Comparison of ENCODE assay signal across 22 cellular contexts in genomic region chr6:52636830-52637229, GRCh38. TPM values are rescaled to one million over a fixed set of nuclear protein-coding genes. Genes with fewer than 3 reads are reported as not detected.
DNase-seq lines count a peak whose midpoint lies in the region; ATAC-seq, FAIRE-seq and TF ChIP-seq lines count a peak whose summit lies in the region.
"Had no signal": no experiment of that assay in that cellular context is flagged by ENCODE, and none has a peak within 500 bp of the region (broad histone marks: within the 10 kb centered on the region; RNA-seq: fewer than 3 reads in every experiment).

No MANE protein-coding gene starts in this region.

- H3K9me3 ChIP-seq in HEK293 (ENCODE audit: control insufficient read depth, insufficient read depth, low read depth, low read length), result no peaks in the 10 kb centered on the region
- no peaks in the 10 kb centered on the region for H3K9me3 ChIP-seq in HepG2 (ENCODE audit: low read length)
- no peaks in the 10 kb centered on the region for H3K9me3 ChIP-seq in lung (ENCODE audit: control insufficient read depth in 2 of 2, insufficient read depth in 1 of 2, low read length in 1 of 2)
- H3K9me3 ChIP-seq in trophoblast cell (ENCODE audit: insufficient read depth, low read depth, low read length), result no peaks in the 10 kb centered on the region
- no peaks in the 10 kb centered on the region for H3K9me3 ChIP-seq in prostate gland
- no peaks in the 10 kb centered on the region for H3K9me3 ChIP-seq in tibial nerve
- H3K9me3 ChIP-seq: BLaER1, Caco-2, HAP-1 had no signal

- H2BK5ac ChIP-seq in trophoblast cell (ENCODE audit: low read depth, low read length, poor library complexity), result no peak overlapping the region

- no peak overlapping the region for H3K18ac ChIP-seq in trophoblast cell (ENCODE audit: low read length)

- no peak overlapping the region for H3K14ac ChIP-seq in trophoblast cell (ENCODE audit: low read length)

- 17% methylated on average over 2 of the region's 2 CpGs for WGBS in HepG2 (ENCODE audit: low lambda C conversion rate)
- 34 to 55% methylated on average over 2 of the region's 2 CpGs for WGBS in lung, 2 donors
- no CpG with 5 or more reads among the region's 2 CpGs for WGBS in trophoblast cell (ENCODE audit: extremely low coverage, insufficient coverage, insufficient read length)
- 58% methylated on average over 2 of the region's 2 CpGs for WGBS in prostate gland
- 78 to 84% methylated on average over 2 of the region's 2 CpGs for WGBS in tibial nerve, 2 donors

- H3K4me3 ChIP-seq in HEK293 (ENCODE audit: low read depth, low read length) (no peak overlapping the region), HepG2 (replicated peaks in 1 of 3; ENCODE audit: insufficient read depth in 1 of 3, low read depth in 2 of 3, low read length in 3 of 3) (no peak overlapping the region), lung (no peak overlapping the region), trophoblast cell (ENCODE audit: low read depth, low read length) (no peak overlapping the region), prostate gland (no peak overlapping the region), tibial nerve (no peak overlapping the region)
- H3K4me3 ChIP-seq: BLaER1, GM12878, HAP-1 had no signal

- ATAC-seq in HepG2 (peak; percentile 15; the same call in 1 of the 3 replicates), lung (ENCODE audit: insufficient read depth, low FRiP score) (peak; percentile 19), HG03025 (IDR thresholded peaks at IDR 0.05; ENCODE audit: low FRiP score, unreplicated experiment) (no peak), HG03196 (IDR thresholded peaks at IDR 0.05; ENCODE audit: unreplicated experiment) (no peak)
- ATAC-seq: CD8-positive, alpha-beta T cell; GM12878 had no signal

- no peak overlapping the region for H2AFZ ChIP-seq in HepG2 (ENCODE audit: low read length)
- H2AFZ ChIP-seq in trophoblast cell (ENCODE audit: insufficient read depth, low read length, poor library complexity), result no peak overlapping the region

- no peaks in the 10 kb centered on the region for H4K20me1 ChIP-seq in HepG2 (ENCODE audit: insufficient read depth, low read length)
- H4K20me1 ChIP-seq: BLaER1 had no signal

- CTCF ChIA-PET in HEK293 (lab: Yijun Ruan, JAX) (interaction anchor here (0.6 to 11.6 kb wide), 2 partner anchors 14 to 61 kb away, joined by 3 to 125 read pairs; no protein-coding TSS in a partner anchor), HepG2 (lab: Yijun Ruan, JAX; ENCODE audit: low intra/inter-chr PET ratio, low total read pairs) (no interaction called here)

- no peak for TF ChIP-seq RAD21 in HepG2 (CRISPR knock-in tag; IDR thresholded peaks at IDR 0.05)

- intact Hi-C loops in HepG2 (cut with micrococcal nuclease; ENCODE audit: unreplicated experiment) (no loop called here), prostate gland (cut with DNase I) (no loop called here)

- no peak overlapping the region for H2BK12ac ChIP-seq in trophoblast cell (ENCODE audit: low read length)

- no peak for TF ChIP-seq CTCF in HEK293 (tag by site-specific recombination; IDR thresholded peaks at IDR 0.05)
- no peak for TF ChIP-seq CTCF in HepG2 (CRISPR knock-in tag; IDR thresholded peaks at IDR 0.05)
- TF ChIP-seq CTCF in lung (IDR thresholded peaks at IDR 0.05; ENCODE audit: control extremely low read depth, extremely low read depth), result no peak
- no peak for TF ChIP-seq CTCF in prostate gland (IDR thresholded peaks at IDR 0.05)
- TF ChIP-seq CTCF in tibial nerve (IDR thresholded peaks at IDR 0.05), result no peak

- no peak overlapping the region for H2BK120ac ChIP-seq in trophoblast cell (ENCODE audit: insufficient read depth, low read length, poor library complexity)

- TF ChIP-seq EP300 in HepG2 (IDR thresholded peaks at IDR 0.05; ENCODE audit: low read depth in 2 of 2, low read length in 2 of 2) (no peak), HepG2 (CRISPR knock-in tag; IDR thresholded peaks at IDR 0.05; ENCODE audit: borderline replicate concordance) (no peak), tibial nerve (IDR thresholded peaks at IDR 0.05) (no peak)

- H3K23ac ChIP-seq in trophoblast cell (ENCODE audit: low read length), result no peak overlapping the region

- BruUV-seq in HepG2 (replicated peaks; lab: Mats Ljungman, UMichigan), result no TSS peak

- FAIRE-seq in HepG2 (lab: Jason Lieb, UNC), result no peak
- FAIRE-seq: A204.1, GM12878, H54 had no signal

- H4K8ac ChIP-seq in trophoblast cell (ENCODE audit: low read depth, low read length), result no peak overlapping the region

- no peak overlapping the region for H3K9ac ChIP-seq in HepG2 (ENCODE audit: insufficient read depth, low read depth, low read length)
- H3K9ac ChIP-seq in trophoblast cell (ENCODE audit: low read length), result peak overlapping the region; percentile 58
- H3K9ac ChIP-seq: BLaER1 had no signal

- H2AK5ac ChIP-seq in trophoblast cell (ENCODE audit: low read length), result no peak overlapping the region

- H3K4me2 ChIP-seq in HepG2 (ENCODE audit: low read depth, low read length), result peak overlapping the region; percentile 14; the same call in 1 of the 2 replicates
- H3K4me2 ChIP-seq in trophoblast cell (ENCODE audit: low read length), result no peak overlapping the region
- H3K4me2 ChIP-seq: BLaER1 had no signal

- H3K36me3 ChIP-seq in HEK293 (ENCODE audit: control insufficient read depth in 2 of 2, insufficient read depth in 1 of 2, low read length in 2 of 2) (no peaks in the 10 kb centered on the region), HepG2 (replicated peaks in 1 of 2; ENCODE audit: control insufficient read depth in 1 of 2, insufficient read depth in 2 of 2, low read length in 2 of 2) (no peaks in the 10 kb centered on the region), lung (ENCODE audit: control insufficient read depth in 2 of 2, insufficient read depth in 2 of 2, low read length in 2 of 2) (no peaks in the 10 kb centered on the region), trophoblast cell (ENCODE audit: control insufficient read depth in 1 of 2, insufficient read depth in 2 of 2, low read length in 2 of 2) (no peaks in the 10 kb centered on the region), prostate gland (no peaks in the 10 kb centered on the region), tibial nerve (no peaks in the 10 kb centered on the region)
- H3K36me3 ChIP-seq: BLaER1, HAP-1 had no signal

- H3K4ac ChIP-seq in trophoblast cell (ENCODE audit: low read depth, low read length), result no peak overlapping the region

- no peak for TF ChIP-seq POLR2A in HepG2 (IDR thresholded peaks at IDR 0.05; ENCODE audit: insufficient read depth in 1 of 2, low read depth in 2 of 2, low read length in 2 of 2)
- TF ChIP-seq POLR2A in prostate gland (IDR thresholded peaks at IDR 0.05), result no peak
- no peak for TF ChIP-seq POLR2A in tibial nerve (IDR thresholded peaks at IDR 0.05)

- H3K4me1 ChIP-seq in HEK293 (ENCODE audit: control insufficient read depth, insufficient read depth, low read length), result peaks cover 2% of the 10 kb centered on the region; the same call in 1 of the 2 replicates
- peaks cover 52% of the 10 kb centered on the region for H3K4me1 ChIP-seq in HepG2 (ENCODE audit: insufficient read depth, low read length)
- no peaks in the 10 kb centered on the region for H3K4me1 ChIP-seq in lung (ENCODE audit: control insufficient read depth in 2 of 2, insufficient read depth in 2 of 2, low read length in 2 of 2)
- no peaks in the 10 kb centered on the region for H3K4me1 ChIP-seq in trophoblast cell (ENCODE audit: control insufficient read depth in 1 of 2, insufficient read depth in 2 of 2, low read length in 2 of 2)
- no peaks in the 10 kb centered on the region for H3K4me1 ChIP-seq in prostate gland (replicated peaks)
- H3K4me1 ChIP-seq in tibial nerve, result peaks cover 0 to 6% (median 0%) of the 10 kb centered on the region in 4 donors
- H3K4me1 ChIP-seq: Caco-2 had no signal

- in situ Hi-C loops in HepG2 (cut with HindIII; ENCODE audit: extremely low pct_ligation_motif_present, low pct_unique_long_range_greater_than_20kb), result no loop called here

- H3K27me3 ChIP-seq in HepG2 (ENCODE audit: control insufficient read depth in 1 of 2, insufficient read depth in 2 of 2, low read length in 2 of 2) (peaks cover 0 to 6% of the 10 kb centered on the region in 2 experiments; a peak in 1 of 5 replicates), lung (ENCODE audit: control insufficient read depth, insufficient read depth) (no peaks in the 10 kb centered on the region), trophoblast cell (ENCODE audit: insufficient read depth, low read length) (no peaks in the 10 kb centered on the region), prostate gland (replicated peaks; ENCODE audit: insufficient read depth) (no peaks in the 10 kb centered on the region), tibial nerve (no peaks in the 10 kb centered on the region)
- H3K27me3 ChIP-seq: BLaER1 had no signal

- H3K27ac ChIP-seq in HEK293 (ENCODE audit: extremely low read depth, low read depth, low read length), result no peak overlapping the region
- no peak overlapping the region for H3K27ac ChIP-seq in HepG2 (ENCODE audit: extremely low read length, insufficient read depth, low read length)
- no peak overlapping the region for H3K27ac ChIP-seq in lung (ENCODE audit: low read depth in 1 of 2, low read length in 1 of 2)
- no peak overlapping the region for H3K27ac ChIP-seq in trophoblast cell (ENCODE audit: low read depth, low read length)
- no peak overlapping the region for H3K27ac ChIP-seq in prostate gland
- H3K27ac ChIP-seq in tibial nerve, result no peak overlapping the region
- H3K27ac ChIP-seq: 22Rv1, BLaER1, C4-2B had no signal

- H3K79me1 ChIP-seq in trophoblast cell (ENCODE audit: low read length), result no peaks in the 10 kb centered on the region

- DNase-seq in HepG2 (ENCODE audit: low spot score), result peak; percentile 24
- no peak for DNase-seq in lung (ENCODE audit: low spot score)
- no peak for DNase-seq in trophoblast cell
- no peak for DNase-seq in prostate gland (ENCODE audit: low spot score)
- DNase-seq in tibial nerve (ENCODE audit: low spot score in 2 of 2), result no peak
- DNase-seq: Caco-2; CD4-positive, CD25-positive, alpha-beta regulatory T cell; CD8-positive, alpha-beta T cell; DMS79; EL; GDM1; GOT3 had no signal

- H4K91ac ChIP-seq in trophoblast cell (ENCODE audit: low read depth, low read length), result no peak overlapping the region

- POLR2A ChIA-PET in HEK293 (lab: Yijun Ruan, JAX) (no interaction called here), HepG2 (lab: Yijun Ruan, JAX) (no interaction called here)

- no peak overlapping the region for H4K12ac ChIP-seq in trophoblast cell (ENCODE audit: low read depth, low read length)

- H3K79me2 ChIP-seq in HepG2 (ENCODE audit: insufficient read depth, low read length) (no peaks in the 10 kb centered on the region), trophoblast cell (ENCODE audit: control insufficient read depth, insufficient read depth, low read length, poor library complexity) (no peaks in the 10 kb centered on the region)

RNA-seq across cellular contexts. Expression of gene TMEM14A, which starts 34.1 kb away (rescaled TPM):
- total RNA-seq in HepG2 (2016; rRNA removed; fragmentation: Illumina TruSeq; extraction: Trizol) (73.7 and 78.0 TPM in 2 replicates), lung (10 to 100 TPM; 18.4 to 18.5 TPM), prostate gland (10 to 100 TPM; 55.6 to 56.4 TPM), tibial nerve (10 to 100 TPM; 14.4 to 39.6 (median 24.3) TPM)
- 23.2 and 27.5 TPM in 2 replicates for total RNA-seq in HepG2 (2016; cell fraction: cytosol; rRNA removed; fragmentation: Illumina TruSeq; extraction: Trizol; ENCODE audit: low read depth)
- 70.9 and 77.3 TPM in 2 replicates for total RNA-seq in HepG2 (2016; cell fraction: insoluble cytoplasmic fraction; rRNA removed; fragmentation: Illumina TruSeq; extraction: Trizol)
- total RNA-seq in HepG2 (2016; cell fraction: membrane; rRNA removed; fragmentation: Illumina TruSeq; extraction: Trizol), result 39.5 and 43.5 TPM in 2 replicates
- 44.6 and 52.8 TPM in 2 replicates for total RNA-seq in HepG2 (2016; cell fraction: nucleus; rRNA removed; fragmentation: Illumina TruSeq; extraction: Trizol)
- polyA plus RNA-seq in HepG2 (2011; rRNA removed) (18.2 and 24.6 TPM in 2 replicates), lung (10 to 100 TPM; 14.0 to 16.7 TPM)
- 19.6 and 31.0 TPM in 2 replicates for polyA plus RNA-seq in HepG2 (2011; cell fraction: cytosol; rRNA removed)
- 7.1 and 9.9 TPM in 2 replicates for polyA plus RNA-seq in HepG2 (2011; cell fraction: nucleus; rRNA removed)
- 18.4 and 26.2 TPM in 2 replicates for polyA plus RNA-seq in HepG2 (2012)
- 23.3 and 32.1 TPM in 2 replicates for polyA plus RNA-seq in HepG2 (2016; cell fraction: cytosol; fragmentation: Illumina TruSeq; extraction: Trizol; ENCODE audit: low read depth)
- polyA plus RNA-seq in HepG2 (2016; cell fraction: insoluble cytoplasmic fraction; fragmentation: Illumina TruSeq; extraction: Trizol; ENCODE audit: low read depth), result 85.0 and 85.6 TPM in 2 replicates
- polyA plus RNA-seq in HepG2 (2016; cell fraction: membrane; fragmentation: Illumina TruSeq; extraction: Trizol; ENCODE audit: low read depth), result 39.5 and 42.3 TPM in 2 replicates
- polyA plus RNA-seq in HepG2 (2016; cell fraction: nucleus; fragmentation: Illumina TruSeq; extraction: Trizol; ENCODE audit: insufficient read depth, low read depth), result 84.3 and 97.3 TPM in 2 replicates
- 4.1 and 10.8 TPM in 2 replicates for polyA minus RNA-seq in HepG2 (2011; rRNA and poly(A)+ RNA removed; ENCODE audit: low replicate concordance)
- polyA minus RNA-seq in HepG2 (2011; cell fraction: cytosol; rRNA and poly(A)+ RNA removed), result 4.7 and 5.7 TPM in 2 replicates
- 3.7 and 4.6 TPM in 2 replicates for polyA minus RNA-seq in HepG2 (2011; cell fraction: nucleus; rRNA and poly(A)+ RNA removed)
- 10.2 and 10.3 TPM in 2 replicates for polyA plus RNA-seq in trophoblast cell (2013)

RNA-seq across cellular contexts. Expression of gene TRAM2, which starts 60.0 kb away (rescaled TPM):
- total RNA-seq in HepG2 (2016; rRNA removed; fragmentation: Illumina TruSeq; extraction: Trizol), result 40.5 and 49.1 TPM in 2 replicates
- total RNA-seq in HepG2 (2016; cell fraction: cytosol; rRNA removed; fragmentation: Illumina TruSeq; extraction: Trizol; ENCODE audit: low read depth), result 4.0 and 4.7 TPM in 2 replicates
- 36.8 and 47.0 TPM in 2 replicates for total RNA-seq in HepG2 (2016; cell fraction: insoluble cytoplasmic fraction; rRNA removed; fragmentation: Illumina TruSeq; extraction: Trizol)
- 24.9 and 25.7 TPM in 2 replicates for total RNA-seq in HepG2 (2016; cell fraction: membrane; rRNA removed; fragmentation: Illumina TruSeq; extraction: Trizol)
- total RNA-seq in HepG2 (2016; cell fraction: nucleus; rRNA removed; fragmentation: Illumina TruSeq; extraction: Trizol), result 50.0 and 60.1 TPM in 2 replicates
- polyA plus RNA-seq in HepG2 (2011; rRNA removed), result 68.2 and 72.5 TPM in 2 replicates
- 51.1 and 62.3 TPM in 2 replicates for polyA plus RNA-seq in HepG2 (2011; cell fraction: cytosol; rRNA removed)
- polyA plus RNA-seq in HepG2 (2011; cell fraction: nucleus; rRNA removed), result 100.0 and 109 TPM in 2 replicates
- 42.0 and 55.5 TPM in 2 replicates for polyA plus RNA-seq in HepG2 (2012)
- 2.3 and 2.5 TPM in 2 replicates for polyA plus RNA-seq in HepG2 (2016; cell fraction: cytosol; fragmentation: Illumina TruSeq; extraction: Trizol; ENCODE audit: low read depth)
- 27.8 and 31.3 TPM in 2 replicates for polyA plus RNA-seq in HepG2 (2016; cell fraction: insoluble cytoplasmic fraction; fragmentation: Illumina TruSeq; extraction: Trizol; ENCODE audit: low read depth)
- 11.1 and 12.4 TPM in 2 replicates for polyA plus RNA-seq in HepG2 (2016; cell fraction: membrane; fragmentation: Illumina TruSeq; extraction: Trizol; ENCODE audit: low read depth)
- 72.8 and 73.2 TPM in 2 replicates for polyA plus RNA-seq in HepG2 (2016; cell fraction: nucleus; fragmentation: Illumina TruSeq; extraction: Trizol; ENCODE audit: insufficient read depth, low read depth)
- polyA minus RNA-seq in HepG2 (2011; rRNA and poly(A)+ RNA removed; ENCODE audit: low replicate concordance), result 21.3 and 119 TPM in 2 replicates
- polyA minus RNA-seq in HepG2 (2011; cell fraction: cytosol; rRNA and poly(A)+ RNA removed), result 67.1 and 80.2 TPM in 2 replicates
- polyA minus RNA-seq in HepG2 (2011; cell fraction: nucleus; rRNA and poly(A)+ RNA removed), result 60.0 and 64.5 TPM in 2 replicates
- total RNA-seq in lung, result 10 to 100 TPM; 15.5 to 33.4 TPM
- polyA plus RNA-seq in lung, result 10 to 100 TPM in 1 of 2 donors, 1 to 10 TPM in 1; 4.4 to 14.9 TPM
- polyA plus RNA-seq in trophoblast cell (2013), result 30.3 and 31.3 TPM in 2 replicates
- 10 to 100 TPM in 1 of 2 donors, 1 to 10 TPM in 1; 7.2 to 22.4 TPM for total RNA-seq in prostate gland
- 10 to 100 TPM; 21.3 to 27.5 (median 23.7) TPM for total RNA-seq in tibial nerve

Comparison
In these comparisons a context has a peak if more than half of its experiments do, and no peak if none do; other contexts are left out.
1. ATAC-seq: peak in HepG2 (single experiment) and lung (single experiment); none in HG03025 (single experiment) and HG03196 (single experiment).